ENCODE assay signal across 8 cellular contexts in the genomic region with DNA sequence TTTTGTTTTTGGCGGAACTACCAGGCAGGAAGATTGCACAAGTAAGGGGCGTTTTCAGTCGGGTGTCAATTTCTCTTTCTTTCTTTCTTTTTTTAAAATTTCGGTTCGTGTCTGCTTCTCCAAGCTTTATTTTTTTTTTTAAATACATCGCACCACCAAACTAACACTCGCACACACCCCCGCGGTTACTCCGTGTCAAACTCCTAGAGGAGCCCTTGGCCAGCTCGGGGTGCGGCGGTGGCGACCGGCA. TPM values are rescaled to one million over a fixed set of nuclear protein-coding genes. Genes with fewer than 3 reads are reported as not detected.
DNase-seq lines count a peak whose midpoint lies in the region; ATAC-seq and TF ChIP-seq lines count a peak whose summit lies in the region.

No MANE protein-coding gene starts in this region.

- no peaks in the 10 kb centered on the region for H3K9me3 ChIP-seq in thoracic aorta

- POLR2A ChIA-PET in GM10248 (lab: Yijun Ruan, JAX): no interaction called here

- peaks cover 15 to 18% of the 10 kb centered on the region in 2 donors for H3K4me1 ChIP-seq in thoracic aorta (ENCODE audit: control insufficient read depth in 1 of 2, low read depth in 2 of 2)

- no peak for DNase-seq in activated naive CD4-positive, alpha-beta T cell treated with anti-CD3 and anti-CD28 coated beads, Interleukin-2, amount 50 U/mL, for 72 hours (ENCODE audit: low spot score in 2 of 2)
- no peak for DNase-seq in thoracic aorta (ENCODE audit: low spot score)
- no peak for DNase-seq in activated CD4-positive, CD25-positive, alpha-beta regulatory T cell treated with anti-CD3 and anti-CD28 coated beads, Interleukin-2, amount 50 U/mL, for 72 hours
- no peak for DNase-seq in effector CD8-positive, alpha-beta T cell (lab: John Stamatoyannopoulos, UW)
- DNase-seq in GM10248 (ENCODE audit: extremely low spot score): no peak

- H3K27ac ChIP-seq in layer of hippocampus (ENCODE audit: low read depth, low read length): peak overlapping the region; percentile 76
- peak overlapping the region; percentile 92 to 95 for H3K27ac ChIP-seq in thoracic aorta

- peaks cover 8 to 15% of the 10 kb centered on the region in 2 donors for H3K36me3 Mint-ChIP-seq in activated naive CD4-positive, alpha-beta T cell treated with anti-CD3 and anti-CD28 coated beads, Interleukin-2, amount 50 U/mL, for 72 hours

- peak overlapping the region; percentile 82 to 86 for H3K27ac Mint-ChIP-seq in activated naive CD4-positive, alpha-beta T cell treated with anti-CD3 and anti-CD28 coated beads, Interleukin-2, amount 50 U/mL, for 72 hours

- no peak for TF ChIP-seq CTCF in thoracic aorta (IDR thresholded peaks at IDR 0.05)
- TF ChIP-seq CTCF in GM10248 (IDR thresholded peaks at IDR 0.05; ENCODE audit: control extremely low read depth, extremely low read depth, low read depth, missing control alignments): no peak

- CTCF ChIA-PET in GM10248 (lab: Yijun Ruan, JAX): interaction anchor here (0.7 to 2.5 kb wide), 3 partner anchors 10 to 185 kb away, joined by 3 to 9 read pairs (median 3); no protein-coding TSS in a partner anchor

- H3K9me3 Mint-ChIP-seq in activated naive CD4-positive, alpha-beta T cell treated with anti-CD3 and anti-CD28 coated beads, Interleukin-2, amount 50 U/mL, for 72 hours: peaks cover 0 to 4% of the 10 kb centered on the region in 2 donors

- peak overlapping the region; percentile 83 for H3K4me3 ChIP-seq in thoracic aorta

- no peaks in the 10 kb centered on the region for H3K36me3 ChIP-seq in thoracic aorta

- ATAC-seq in GM18907 (IDR thresholded peaks at IDR 0.05; ENCODE audit: unreplicated experiment) (peak; percentile 34), HG02973 (IDR thresholded peaks at IDR 0.05; ENCODE audit: unreplicated experiment) (peak; percentile 24), thoracic aorta (ENCODE audit: insufficient number of reproducible peaks, low FRiP score, low read depth) (no peak)
- peak; percentile 28 to 46 for ATAC-seq in activated naive CD4-positive, alpha-beta T cell treated with anti-CD3 and anti-CD28 coated beads, Interleukin-2, amount 50 U/mL, for 72 hours

- no peaks in the 10 kb centered on the region for H3K27me3 ChIP-seq in layer of hippocampus (ENCODE audit: control insufficient read depth, insufficient read depth, low read length)
- no peaks in the 10 kb centered on the region for H3K27me3 ChIP-seq in thoracic aorta (replicated peaks; ENCODE audit: insufficient read depth)

RNA-seq across cellular contexts. Expression of a gene that starts 0.3 kb away (rescaled TPM):
- 10 to 100 TPM; 56.9 to 63.4 TPM for total RNA-seq in activated naive CD4-positive, alpha-beta T cell treated with anti-CD3 and anti-CD28 coated beads, Interleukin-2, amount 50 U/mL, for 72 hours
- 100 to 1,000 TPM; 163 to 243 TPM for total RNA-seq in thoracic aorta
